Comparison of ENCODE assay signal across 8 cellular contexts in genomic region chr11:128342511-128343133, GRCh38.
DNase-seq lines count a peak whose midpoint lies in the region; ATAC-seq and TF ChIP-seq lines count a peak whose summit lies in the region.

No MANE protein-coding gene starts in this region.

- no peak overlapping the region for H3K9ac ChIP-seq in mucosa of rectum (ENCODE audit: low read depth in 1 of 2, low read length in 2 of 2)

- H3K4me1 ChIP-seq in RWPE2 (ENCODE audit: insufficient read depth, poor library complexity, severe bottlenecking): peaks cover 30% of the 10 kb centered on the region
- peaks cover 8 to 22% of the 10 kb centered on the region in 2 donors for H3K4me1 ChIP-seq in mucosa of rectum (ENCODE audit: control insufficient read depth in 2 of 2, insufficient read depth in 2 of 2, low read length in 2 of 2)

- H3K4me3 ChIP-seq in RWPE2 (ENCODE audit: severe bottlenecking) (no peak overlapping the region), brain microvascular endothelial cell (ENCODE audit: low read depth, low read length) (no peak overlapping the region), mucosa of rectum (ENCODE audit: low read length in 2 of 2) (no peak overlapping the region)

- H3K27ac ChIP-seq in RWPE2 (ENCODE audit: poor library complexity, severe bottlenecking) (peak overlapping the region; percentile 68), brain microvascular endothelial cell (peak overlapping the region; percentile 39), mucosa of rectum (ENCODE audit: low read depth in 2 of 2, low read length in 2 of 2) (peak overlapping the region; percentile 46 to 69)

- no peak for TF ChIP-seq CTCF in RWPE2 (IDR thresholded peaks at IDR 0.05; ENCODE audit: poor library complexity, severe bottlenecking)
- TF ChIP-seq CTCF in brain microvascular endothelial cell (IDR thresholded peaks at IDR 0.05; ENCODE audit: low read depth, low read length, missing control alignments): no peak

- H3K36me3 ChIP-seq in RWPE2 (ENCODE audit: low read depth) (no peaks in the 10 kb centered on the region), brain microvascular endothelial cell (replicated peaks) (no peaks in the 10 kb centered on the region), mucosa of rectum (ENCODE audit: control insufficient read depth in 2 of 2, insufficient read depth in 2 of 2, low read length in 2 of 2) (no peaks in the 10 kb centered on the region)

- DNase-seq in Ammon's horn (ENCODE audit: low spot score): peak; percentile 25
- DNase-seq in RWPE2 (ENCODE audit: low spot score): no peak
- DNase-seq in brain microvascular endothelial cell: peak; percentile 79
- no peak for DNase-seq in G401 (ENCODE audit: low spot score)
- no peak for DNase-seq in SKM-1 treated with dmso at 0.1 percent for 144 hours (lab: John Stamatoyannopoulos, UW; ENCODE audit: unreplicated experiment)

- ATAC-seq in GM19351 (IDR thresholded peaks at IDR 0.05; ENCODE audit: unreplicated experiment): peak; percentile 88
- ATAC-seq in HG03442 (IDR thresholded peaks at IDR 0.05; ENCODE audit: unreplicated experiment): peak; percentile 85
- peak; percentile 95 for ATAC-seq in RWPE2 (ENCODE audit: low read depth)

- in situ Hi-C loops in brain microvascular endothelial cell (cut with HindIII; ENCODE audit: low pct_ligation_motif_present, low sequenced_read_pairs) (no loop called here), G401 (cut with HindIII; ENCODE audit: low sequenced_read_pairs) (no loop called here)

- H3K9me3 ChIP-seq in RWPE2 (ENCODE audit: severe bottlenecking) (no peaks in the 10 kb centered on the region), mucosa of rectum (ENCODE audit: control insufficient read depth in 2 of 2, low read length in 2 of 2) (no peaks in the 10 kb centered on the region)

- H3K27me3 ChIP-seq in RWPE2 (ENCODE audit: insufficient read depth, poor library complexity, severe bottlenecking): no peaks in the 10 kb centered on the region
- no peaks in the 10 kb centered on the region for H3K27me3 ChIP-seq in brain microvascular endothelial cell (replicated peaks)
- no peaks in the 10 kb centered on the region for H3K27me3 ChIP-seq in mucosa of rectum (ENCODE audit: control insufficient read depth in 2 of 2, insufficient read depth in 2 of 2, low read length in 2 of 2)

Comparison
In these comparisons a context has a peak if more than half of its experiments do, and no peak if none do; other contexts are left out.
1. DNase-seq: peak in Ammon's horn (single experiment) and brain microvascular endothelial cell (single experiment); none in RWPE2 (single experiment), G401 (single experiment) and SKM-1 treated with dmso at 0.1 percent for 144 hours (single experiment).
2. Peak in every context shown above with its lines, with median percentiles within 50 percentile points of each other: ATAC-seq and H3K27ac ChIP-seq.